Comparison of ENCODE assay signal across 8 cellular contexts in the genomic region with DNA sequence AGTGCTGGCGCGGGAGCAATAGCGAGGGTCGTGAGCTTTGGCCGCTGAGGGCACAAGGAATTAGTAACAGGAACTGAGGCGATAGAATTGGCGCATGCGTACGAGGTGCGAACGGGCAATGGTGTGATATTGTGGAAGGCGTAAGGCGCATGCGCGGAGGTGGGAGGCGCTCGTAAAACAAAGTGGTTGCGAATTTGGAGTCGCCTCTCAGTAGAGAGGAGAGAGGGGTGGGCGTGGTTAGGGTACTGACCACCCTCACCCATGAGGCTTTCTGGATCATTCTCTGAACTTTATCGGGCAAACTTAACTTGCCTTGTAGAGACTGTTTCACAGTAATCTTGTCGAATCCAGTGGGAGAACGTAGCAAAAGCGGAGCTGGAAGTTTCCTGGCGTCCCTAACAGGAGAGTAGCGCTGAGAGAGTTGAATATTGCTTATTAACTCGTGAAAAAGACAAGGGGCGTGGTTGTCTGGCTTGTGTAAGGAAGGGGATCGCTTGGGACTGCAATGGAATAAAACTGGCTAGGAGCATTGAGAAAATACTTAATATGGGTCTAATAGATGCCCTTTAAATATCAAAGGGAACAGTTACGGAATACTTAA. TPM values are rescaled to one million over a fixed set of nuclear protein-coding genes. Genes with fewer than 3 reads are reported as not detected.
DNase-seq lines count a peak whose midpoint lies in the region; ATAC-seq and TF ChIP-seq lines count a peak whose summit lies in the region.

No MANE protein-coding gene starts in this region.

- no peak for TF ChIP-seq CTCF in kidney epithelial cell (IDR thresholded peaks at IDR 0.05; ENCODE audit: insufficient read depth, low read length, poor library complexity, severe bottlenecking)

- peak; percentile 95 to 96 for DNase-seq in AML-193 (lab: John Stamatoyannopoulos, UW)
- DNase-seq in NCI-H345 (lab: John Stamatoyannopoulos, UW): peak; percentile 100
- DNase-seq in activated CD4-positive, CD25-positive, alpha-beta regulatory T cell (lab: John Stamatoyannopoulos, UW): peak; percentile 73 to 90 (median 86)
- DNase-seq in cerebellum (ENCODE audit: low spot score): peak; percentile 86
- DNase-seq in kidney epithelial cell (ENCODE audit: low read depth): no peak
- DNase-seq in stimulated activated CD4-positive, alpha-beta T cell treated with anti-CD3 and anti-CD28 coated beads, Interleukin-15, amount 100 ng/mL, for 48 hours (ENCODE audit: low read depth in 2 of 2): peak; percentile 89 to 93

- H3K4me3 ChIP-seq in kidney epithelial cell (ENCODE audit: low read depth, low read length): peak overlapping the region; percentile 55

- no peaks in the 10 kb centered on the region for H3K27me3 ChIP-seq in kidney epithelial cell (ENCODE audit: control insufficient read depth, insufficient read depth, low read length)

- H3K36me3 ChIP-seq in kidney epithelial cell (ENCODE audit: control insufficient read depth, insufficient read depth, low read length): no peaks in the 10 kb centered on the region

- peak; percentile 35 for ATAC-seq in GM19043 (IDR thresholded peaks at IDR 0.05; ENCODE audit: low read depth, unreplicated experiment)
- peak; percentile 29 for ATAC-seq in HG03342 (IDR thresholded peaks at IDR 0.05; ENCODE audit: unreplicated experiment)

RNA-seq across cellular contexts. Expression of a gene that starts 0.4 kb away (rescaled TPM):
- total RNA-seq in cerebellum (26.5 TPM), kidney epithelial cell (67.4 and 72.4 TPM in 2 replicates)

RNA-seq across cellular contexts. Expression of a gene that starts 4.4 kb away (rescaled TPM):
- total RNA-seq in cerebellum (16.7 TPM), kidney epithelial cell (176 and 183 TPM in 2 replicates)

RNA-seq across cellular contexts. Expression of a gene that starts 8.2 kb away (rescaled TPM):
- total RNA-seq in cerebellum: 16.8 TPM
- total RNA-seq in kidney epithelial cell: 53.0 and 60.9 TPM in 2 replicates

RNA-seq across cellular contexts. Expression of a gene that starts 13.3 kb away (rescaled TPM):
- total RNA-seq in cerebellum (8.5 TPM), kidney epithelial cell (21.2 and 27.8 TPM in 2 replicates)

RNA-seq across cellular contexts. Expression of a gene that starts 18.5 kb away (rescaled TPM):
- total RNA-seq in cerebellum (1.5 TPM), kidney epithelial cell (1.6 TPM in 1 of 2 replicates, not detected in the other)
